In genomic region chr1:109618614-109619404, GRCh38 we compare ENCODE assay signal across 8 cellular contexts. TPM values are rescaled to one million over a fixed set of nuclear protein-coding genes. Genes with fewer than 3 reads are reported as not detected.
DNase-seq lines count a peak whose midpoint lies in the region; ATAC-seq, FAIRE-seq and TF ChIP-seq lines count a peak whose summit lies in the region.

No MANE protein-coding gene starts in this region.

- H3K27me3 Mint-ChIP-seq in activated T-cell treated with anti-CD3 and anti-CD28 coated beads, Interleukin-2, amount 50 U/mL, for 24 hours = no peaks in the 10 kb centered on the region

- H3K27me3 ChIP-seq in left lung (no peaks in the 10 kb centered on the region), thoracic aorta (replicated peaks; ENCODE audit: insufficient read depth) (no peaks in the 10 kb centered on the region)

- H3K4me3 ChIP-seq in left lung (peak overlapping the region; percentile 54 to 89), thoracic aorta (peak overlapping the region; percentile 88)

- peak overlapping the region; percentile 98 for H3K27ac Mint-ChIP-seq in activated T-cell treated with anti-CD3 and anti-CD28 coated beads, Interleukin-2, amount 50 U/mL, for 24 hours
- H3K27ac Mint-ChIP-seq in activated naive CD4-positive, alpha-beta T cell treated with anti-CD3 and anti-CD28 coated beads, Interleukin-2, amount 50 U/mL, for 72 hours = peak overlapping the region; percentile 96 to 97

- H3K27ac ChIP-seq in left lung (peak overlapping the region; percentile 89 to 95), thoracic aorta (peak overlapping the region; percentile 79 to 93)

- H3K36me3 Mint-ChIP-seq in activated T-cell treated with anti-CD3 and anti-CD28 coated beads, Interleukin-2, amount 50 U/mL, for 24 hours (ENCODE audit: low read depth) = peaks cover 29% of the 10 kb centered on the region
- H3K36me3 Mint-ChIP-seq in activated naive CD4-positive, alpha-beta T cell treated with anti-CD3 and anti-CD28 coated beads, Interleukin-2, amount 50 U/mL, for 72 hours = peaks cover 11 to 13% of the 10 kb centered on the region in 2 donors

- no peak for FAIRE-seq in frontal cortex (lab: Jason Lieb, UNC)

- peak overlapping the region; percentile 98 for H3K4me3 Mint-ChIP-seq in activated T-cell treated with anti-CD3 and anti-CD28 coated beads, Interleukin-2, amount 50 U/mL, for 24 hours

- H3K36me3 ChIP-seq in left lung = no peaks in the 10 kb centered on the region
- H3K36me3 ChIP-seq in thoracic aorta = no peaks in the 10 kb centered on the region

- peaks cover 63% of the 10 kb centered on the region for H3K4me1 Mint-ChIP-seq in activated T-cell treated with anti-CD3 and anti-CD28 coated beads, Interleukin-2, amount 50 U/mL, for 24 hours (ENCODE audit: low read depth)

- intact Hi-C loops in left lung (cut with DNase I) = no loop called here

- H3K4me1 ChIP-seq in left lung = peaks cover 19 to 81% of the 10 kb centered on the region in 2 donors
- peaks cover 22 to 35% of the 10 kb centered on the region in 2 donors for H3K4me1 ChIP-seq in thoracic aorta (ENCODE audit: control insufficient read depth in 1 of 2, low read depth in 2 of 2)

- ATAC-seq in activated naive CD4-positive, alpha-beta T cell treated with anti-CD3 and anti-CD28 coated beads, Interleukin-2, amount 50 U/mL, for 72 hours = no peak
- ATAC-seq in left lung (no peak), thoracic aorta (ENCODE audit: insufficient number of reproducible peaks, low FRiP score, low read depth) (no peak)

- TF ChIP-seq CTCF in left lung (IDR thresholded peaks at IDR 0.05) (no peak), thoracic aorta (IDR thresholded peaks at IDR 0.05) (no peak)

- DNase-seq in activated T-cell treated with anti-CD3 and anti-CD28 coated beads, Interleukin-2, amount 50 U/mL, for 24 hours = no peak
- no peak for DNase-seq in activated T-cell treated with anti-CD3 and anti-CD28 coated beads, Interleukin-2, amount 50 U/mL, for 48 hours
- DNase-seq in activated naive CD4-positive, alpha-beta T cell treated with anti-CD3 and anti-CD28 coated beads, Interleukin-2, amount 50 U/mL, for 72 hours (ENCODE audit: low spot score in 2 of 2) = no peak
- DNase-seq in left lung (no peak), thoracic aorta (ENCODE audit: low spot score) (no peak), 8988T (no peak), frontal cortex (ENCODE audit: low spot score in 2 of 2) (no peak), NCI-H510A (lab: John Stamatoyannopoulos, UW) (no peak)

- no peaks in the 10 kb centered on the region for H3K9me3 Mint-ChIP-seq in activated T-cell treated with anti-CD3 and anti-CD28 coated beads, Interleukin-2, amount 50 U/mL, for 24 hours
- H3K9me3 Mint-ChIP-seq in activated naive CD4-positive, alpha-beta T cell treated with anti-CD3 and anti-CD28 coated beads, Interleukin-2, amount 50 U/mL, for 72 hours = no peaks in the 10 kb centered on the region

- H3K9me3 ChIP-seq in left lung = no peaks in the 10 kb centered on the region
- no peaks in the 10 kb centered on the region for H3K9me3 ChIP-seq in thoracic aorta

RNA-seq across cellular contexts. Expression of gene GNAT2, which starts 0.6 kb away (rescaled TPM):
- total RNA-seq in activated naive CD4-positive, alpha-beta T cell treated with anti-CD3 and anti-CD28 coated beads, Interleukin-2, amount 50 U/mL, for 72 hours = under 1 TPM in 1 of 2 donors, not detected in 1; 0.34 TPM
- not detected for total RNA-seq in left lung
- not detected for total RNA-seq in thoracic aorta
- not detected for total RNA-seq in frontal cortex

RNA-seq across cellular contexts. Expression of gene AMPD2, which starts 0.8 kb away (rescaled TPM):
- total RNA-seq in activated naive CD4-positive, alpha-beta T cell treated with anti-CD3 and anti-CD28 coated beads, Interleukin-2, amount 50 U/mL, for 72 hours = 100 to 1,000 TPM in 1 of 2 donors, 10 to 100 TPM in 1; 91.5 to 113 TPM
- 10 to 100 TPM; 49.5 to 86.9 TPM for total RNA-seq in left lung
- 100 to 1,000 TPM; 169 to 202 TPM for total RNA-seq in thoracic aorta
- 51.0 TPM for total RNA-seq in frontal cortex

RNA-seq across cellular contexts. Expression of gene GSTM4, which starts 37.1 kb away (rescaled TPM):
- 10 to 100 TPM; 22.0 to 23.8 TPM for total RNA-seq in activated naive CD4-positive, alpha-beta T cell treated with anti-CD3 and anti-CD28 coated beads, Interleukin-2, amount 50 U/mL, for 72 hours
- total RNA-seq in left lung (10 to 100 TPM; 20.2 to 22.2 TPM), thoracic aorta (10 to 100 TPM; 15.7 to 28.4 TPM), frontal cortex (3.7 TPM)

RNA-seq across cellular contexts. Expression of gene GSTM2, which starts 49.0 kb away (rescaled TPM):
- total RNA-seq in activated naive CD4-positive, alpha-beta T cell treated with anti-CD3 and anti-CD28 coated beads, Interleukin-2, amount 50 U/mL, for 72 hours = 10 to 100 TPM; 13.6 to 41.7 TPM
- total RNA-seq in left lung (10 to 100 TPM; 25.4 to 28.3 TPM), thoracic aorta (10 to 100 TPM; 49.0 to 72.4 TPM), frontal cortex (18.8 TPM)
